ENCODE assay signal across 8 cellular contexts in genomic region chr22:38398609-38399401, GRCh38. TPM values are rescaled to one million over a fixed set of nuclear protein-coding genes. Genes with fewer than 3 reads are reported as not detected.
DNase-seq lines count a peak whose midpoint lies in the region; ATAC-seq, FAIRE-seq and TF ChIP-seq lines count a peak whose summit lies in the region.

No MANE protein-coding gene starts in this region.

- ATAC-seq in GM21576 (IDR thresholded peaks at IDR 0.05; ENCODE audit: unreplicated experiment): peak; percentile 40
- ATAC-seq in T-cell (replicated peaks in 1 of 4): peak; percentile 78 to 84 (median 81)
- peak; percentile 91 to 92 for ATAC-seq in right cardiac atrium

- H3K4me3 Mint-ChIP-seq in Caco-2 (ENCODE audit: unreplicated experiment) (peak overlapping the region; percentile 79), T-cell (peak overlapping the region; percentile 71 to 86 (median 79))

- H3F3A ChIP-seq in MM.1S (ENCODE audit: insufficient read depth, low read length): peaks cover 26% of the 10 kb centered on the region

- WGBS in right cardiac atrium: under 1% methylated on average over 99 of the region's 101 CpGs

- H3K27me3 ChIP-seq in Caco-2 (replicated peaks; ENCODE audit: control insufficient read depth, insufficient read depth, low read length) (no peaks in the 10 kb centered on the region), MM.1S (replicated peaks; ENCODE audit: insufficient read depth, low read length) (no peaks in the 10 kb centered on the region), right cardiac atrium (ENCODE audit: control insufficient read depth, insufficient read depth) (no peaks in the 10 kb centered on the region)

- H3K4me1 Mint-ChIP-seq in Caco-2 (ENCODE audit: low read depth, unreplicated experiment) (peaks cover 15% of the 10 kb centered on the region), T-cell (peaks cover 31 to 41% (median 36%) of the 10 kb centered on the region in 3 donors)

- no TSS peak for BruUV-seq in Caco-2 (replicated peaks; lab: Mats Ljungman, UMichigan)

- H3K4me1 ChIP-seq in Caco-2 (no peaks in the 10 kb centered on the region), MM.1S (ENCODE audit: low read length) (no peaks in the 10 kb centered on the region), right cardiac atrium (ENCODE audit: control insufficient read depth, insufficient read depth, low read length) (peaks cover 2% of the 10 kb centered on the region)

- CTCF ChIA-PET in Caco-2 (lab: Charles Lee): interaction anchor here (0.6 to 1.1 kb wide), 5 partner anchors 55 to 347 kb away, joined by 3 to 4 read pairs (median 3); partner anchors contain the start of gene PLA2G6
- CTCF ChIA-PET in T-cell (lab: Charles Lee): interaction anchor here in 1 of 2 donors (0.6 kb wide), 1 partner anchor 735 kb away, joined by 4 read pairs; no protein-coding TSS in a partner anchor

- H3K27ac Mint-ChIP-seq in Caco-2 (ENCODE audit: unreplicated experiment): peak overlapping the region; percentile 83
- H3K27ac Mint-ChIP-seq in T-cell: peak overlapping the region in 1 of 2 donors; percentile 61

- H3K9me3 ChIP-seq in Caco-2 (no peaks in the 10 kb centered on the region), MM.1S (replicated peaks; ENCODE audit: insufficient read depth, low read length) (no peaks in the 10 kb centered on the region), right cardiac atrium (ENCODE audit: control insufficient read depth, low read length) (no peaks in the 10 kb centered on the region)

- peak overlapping the region; percentile 41; the same call in 1 of the 2 replicates for H3K4me2 ChIP-seq in MM.1S (ENCODE audit: low read depth, low read length)

- peak; percentile 46 for FAIRE-seq in urothelium cell line (lab: Jason Lieb, UNC)

- no peaks in the 10 kb centered on the region for H3K27me3 Mint-ChIP-seq in Caco-2 (ENCODE audit: insufficient read depth, unreplicated experiment)
- H3K27me3 Mint-ChIP-seq in T-cell: peaks cover 0 to 5% of the 10 kb centered on the region in 2 donors

- H2AFZ ChIP-seq in MM.1S (ENCODE audit: low read length): no peak overlapping the region

- H3K36me3 Mint-ChIP-seq in Caco-2 (ENCODE audit: insufficient read depth, unreplicated experiment): no peaks in the 10 kb centered on the region
- H3K36me3 Mint-ChIP-seq in T-cell: no peaks in the 10 kb centered on the region

- intact Hi-C loops in Caco-2 (cut with micrococcal nuclease; ENCODE audit: unreplicated experiment): loop anchor here (2.0 kb wide), 1 partner anchor 82 kb away; the partner anchor contains the start of gene CSNK1E
- intact Hi-C loops in right cardiac atrium (cut with DNase I): no loop called here

- H3K36me3 ChIP-seq in Caco-2 (ENCODE audit: control insufficient read depth, insufficient read depth, low read length): no peaks in the 10 kb centered on the region
- no peaks in the 10 kb centered on the region for H3K36me3 ChIP-seq in MM.1S (replicated peaks; ENCODE audit: insufficient read depth, low read length)

- POLR2A ChIA-PET in Caco-2 (lab: Charles Lee) (interaction anchor here (0.6 to 0.7 kb wide), 7 partner anchors 16 to 658 kb away, joined by 3 to 4 read pairs (median 3); no protein-coding TSS in a partner anchor), T-cell (lab: Charles Lee) (interaction anchor here in 1 of 2 donors (0.7 kb wide), 1 partner anchor 71 kb away, joined by 3 read pairs; no protein-coding TSS in a partner anchor)

- H3K9ac ChIP-seq in MM.1S (ENCODE audit: low read length): peak overlapping the region; percentile 86

- no peaks in the 10 kb centered on the region for H4K20me1 ChIP-seq in MM.1S (ENCODE audit: insufficient read depth, low read length)

- peaks cover 47% of the 10 kb centered on the region for H3K79me2 ChIP-seq in MM.1S (ENCODE audit: low read length)

- H3K9me2 ChIP-seq in MM.1S (replicated peaks; ENCODE audit: insufficient read depth, low read length): no peaks in the 10 kb centered on the region

- peak; percentile 89 to 92 for DNase-seq in Caco-2
- peak; percentile 73 for DNase-seq in MM.1S
- DNase-seq in T-cell: peak; percentile 50 to 86 (median 74)
- peak; percentile 58 for DNase-seq in amniotic epithelial cell (ENCODE audit: low read depth)
- DNase-seq in right cardiac atrium: peak; percentile 86 to 96 (median 94)
- peak; percentile 11 for DNase-seq in pulmonary artery endothelial cell (ENCODE audit: low read depth, low spot score)
- peak; percentile 87 for DNase-seq in urothelium cell line (ENCODE audit: low spot score)

- H3K4me3 ChIP-seq in Caco-2 (ENCODE audit: low read depth, low read length): peak overlapping the region; percentile 79
- H3K4me3 ChIP-seq in MM.1S (ENCODE audit: low read length): peak overlapping the region; percentile 66; the same call in 1 of the 2 replicates
- H3K4me3 ChIP-seq in right cardiac atrium (ENCODE audit: low read length): peak overlapping the region; percentile 99

- no peaks in the 10 kb centered on the region for H3K9me3 Mint-ChIP-seq in Caco-2 (ENCODE audit: unreplicated experiment)
- H3K9me3 Mint-ChIP-seq in T-cell: no peaks in the 10 kb centered on the region

- H3K27ac ChIP-seq in MM.1S (ENCODE audit: low read length) (peak overlapping the region; percentile 99; the same call in 1 of the 2 replicates), right cardiac atrium (ENCODE audit: low read length) (peak overlapping the region; percentile 99)

- TF ChIP-seq CTCF in Caco-2 (IDR thresholded peaks at IDR 0.05; ENCODE audit: insufficient read depth in 1 of 2, low read depth in 1 of 2, low read length in 1 of 2, severe bottlenecking in 1 of 2, unreplicated experiment in 1 of 2): no peak
- TF ChIP-seq CTCF in MM.1S (IDR thresholded peaks at IDR 0.05; ENCODE audit: low read length): no peak

RNA-seq across cellular contexts. Expression of gene KCNJ4, which starts 56.2 kb away (rescaled TPM):
- total RNA-seq in Caco-2 (2022): 0.14 and 0.27 TPM in 2 replicates
- not detected for total RNA-seq in T-cell
- total RNA-seq in right cardiac atrium: 10 to 100 TPM; 15.7 to 40.5 (median 31.3) TPM
- 40.4 TPM for polyA plus RNA-seq in right cardiac atrium
- not detected in 2 replicates for total RNA-seq in pulmonary artery endothelial cell

Comparison
In these comparisons a context has a peak if more than half of its experiments do, and no peak if none do; other contexts are left out.
1. Peak in every context shown above with its lines: DNase-seq, ATAC-seq, H3K4me3 ChIP-seq and H3K27ac ChIP-seq.
2. DNase-seq: peak in every context shown above with its lines; median percentile 94 in right cardiac atrium; 90 in Caco-2; 87 in urothelium cell line; 74 in T-cell; 73 in MM.1S; 58 in amniotic epithelial cell; 11 in pulmonary artery endothelial cell.
3. ATAC-seq: peak in every context shown above with its lines; median percentile 92 in right cardiac atrium; 81 in T-cell; 40 in GM21576.
4. RNA of gene KCNJ4, which starts 56.2 kb away (total RNA-seq): 15.7 to 40.5 TPM in right cardiac atrium; 0.14 to 0.27 TPM in Caco-2, not detected in T-cell and not detected in pulmonary artery endothelial cell; every median in the first group is over 10 times any median in the second.